ENCODE assay signal across 25 cellular contexts in genomic region chr22:20034143-20034542, GRCh38. TPM values are rescaled to one million over a fixed set of nuclear protein-coding genes. Genes with fewer than 3 reads are reported as not detected.
A peak's percentile ranks its signal among the peaks of the same experiment; 100 is the strongest.
DNase-seq lines count a peak whose midpoint lies in the region; FAIRE-seq and TF ChIP-seq lines count a peak whose summit lies in the region.
"Had no signal": no experiment of that assay in that cellular context is flagged by ENCODE, and none has a peak within 500 bp of the region (broad histone marks: within the 10 kb centered on the region; RNA-seq: fewer than 3 reads in every experiment).

No MANE protein-coding gene starts in this region.

- intact Hi-C loops in activated CD4-positive, alpha-beta memory T cell treated with anti-CD3 and anti-CD28 coated beads for 36 hours (cut with micrococcal nuclease), result no loop called here
- intact Hi-C loops in spleen (cut with DNase I; ENCODE audit: low total_unique reads), result no loop called here

- 57 to 77% (median 69%) methylated on average over 5 of the region's 5 CpGs for WGBS in spleen, 5 donors

- POLR2A ChIA-PET in activated CD4-positive, alpha-beta memory T cell treated with anti-CD3 and anti-CD28 coated beads, Interleukin-2, amount 10 ng/mL, durations not matched to agents 7 days and 5 days (lab: Charles Lee), result interaction anchor here (0.9 to 3.8 kb wide), 4 partner anchors 11 to 83 kb away, joined by 3 to 41 read pairs (median 4); partner anchors contain the start of genes TANGO2 and TRMT2A
- POLR2A ChIA-PET in activated CD4-positive, alpha-beta memory T cell treated with anti-CD3 and anti-CD28 coated beads for 36 hours (lab: Charles Lee), result no interaction called here

- no peaks in the 10 kb centered on the region for H3K27me3 ChIP-seq in spleen (replicated peaks in 1 of 7)
- H3K27me3 ChIP-seq: dorsolateral prefrontal cortex, esophagus squamous epithelium, upper lobe of left lung had no signal

- no peak for TF ChIP-seq POLR2A in spleen (IDR thresholded peaks at IDR 0.05)

- H3K4me3 Mint-ChIP-seq in activated CD4-positive, alpha-beta memory T cell treated with anti-CD3 and anti-CD28 coated beads, Interleukin-2, amount 10 ng/mL, durations not matched to agents 7 days and 5 days, result no peak overlapping the region
- H3K4me3 Mint-ChIP-seq in activated CD4-positive, alpha-beta memory T cell treated with anti-CD3 and anti-CD28 coated beads for 36 hours, result no peak overlapping the region
- H3K4me3 Mint-ChIP-seq: activated CD4-positive, alpha-beta T cell treated with anti-CD3 and anti-CD28 coated beads, Interleukin-2, amount 10 ng/mL, durations not matched to agents 7 days and 5 days; activated T-cell treated with anti-CD3 and anti-CD28 coated beads, Interleukin-2, amount 50 U/mL, for 72 hours; brain; natural killer cell treated with Interleukin-12 subunit alpha and Interleukin-12 subunit beta and Interleukin-15 and Interleukin-18, amount 100 ng/mL, for 72 hours had no signal

- H3K36me3 ChIP-seq in spleen, result peaks cover 0 to 80% (median 21%) of the 10 kb centered on the region in 6 donors

- H3K27ac ChIP-seq in spleen, result peak overlapping the region in 6 of 8 donors; percentile 38 to 82 (median 78)
- H3K27ac ChIP-seq: 22Rv1, esophagus squamous epithelium, upper lobe of left lung had no signal

- peaks cover 58% of the 10 kb centered on the region for H3K4me1 Mint-ChIP-seq in activated CD4-positive, alpha-beta memory T cell treated with anti-CD3 and anti-CD28 coated beads, Interleukin-2, amount 10 ng/mL, durations not matched to agents 7 days and 5 days
- peaks cover 33% of the 10 kb centered on the region for H3K4me1 Mint-ChIP-seq in activated CD4-positive, alpha-beta memory T cell treated with anti-CD3 and anti-CD28 coated beads for 36 hours (ENCODE audit: low read depth)

- CTCF ChIA-PET in activated CD4-positive, alpha-beta memory T cell treated with anti-CD3 and anti-CD28 coated beads, Interleukin-2, amount 10 ng/mL, durations not matched to agents 7 days and 5 days (lab: Charles Lee), result interaction anchor here (0.6 kb wide), 1 partner anchor 30 kb away, joined by 3 read pairs; no protein-coding TSS in a partner anchor
- CTCF ChIA-PET in activated CD4-positive, alpha-beta memory T cell treated with anti-CD3 and anti-CD28 coated beads for 36 hours (lab: Charles Lee), result interaction anchor here (0.6 to 0.7 kb wide), 2 partner anchors 86 to 121 kb away, joined by 3 read pairs; no protein-coding TSS in a partner anchor

- DNase-seq in activated CD4-positive, alpha-beta memory T cell treated with anti-CD3 and anti-CD28 coated beads, Interleukin-2, amount 10 ng/mL, durations not matched to agents 7 days and 5 days, result no peak
- DNase-seq in activated CD4-positive, alpha-beta memory T cell treated with anti-CD3 and anti-CD28 coated beads for 36 hours, result no peak
- DNase-seq in GM13977 (ENCODE audit: low spot score), result peak; percentile 58
- peak; percentile 17 for DNase-seq in amniotic epithelial cell (ENCODE audit: low read depth)
- no peak for DNase-seq in spleen
- no peak for DNase-seq in NCI-H2029 treated with DMSO at 0.1 percent for 48 hours (lab: John Stamatoyannopoulos, UW)
- no peak for DNase-seq in AG08395 (ENCODE audit: low spot score)
- DNase-seq in RCC 7860 (ENCODE audit: low spot score), result no peak
- DNase-seq: activated CD4-positive, alpha-beta T cell treated with anti-CD3 and anti-CD28 coated beads, Interleukin-2, amount 10 ng/mL, durations not matched to agents 7 days and 5 days; activated naive CD4-positive, alpha-beta T cell; activated T-cell treated with anti-CD3 and anti-CD28 coated beads, Interleukin-2, amount 50 U/mL, for 72 hours; amniotic stem cell; esophagus squamous epithelium; foreskin melanocyte; mucosa of descending colon; NCI-H1048; NCI-H446; NCI-H774; stimulated activated CD4-positive, alpha-beta T cell treated with anti-CD3 and anti-CD28 coated beads, Interleukin-4, amount 100 ng/mL, for 4 hours; T1000; upper lobe of left lung had no signal

- no peaks in the 10 kb centered on the region for H3K9me3 Mint-ChIP-seq in activated CD4-positive, alpha-beta memory T cell treated with anti-CD3 and anti-CD28 coated beads, Interleukin-2, amount 10 ng/mL, durations not matched to agents 7 days and 5 days
- H3K9me3 Mint-ChIP-seq in activated CD4-positive, alpha-beta memory T cell treated with anti-CD3 and anti-CD28 coated beads for 36 hours, result no peaks in the 10 kb centered on the region
- H3K9me3 Mint-ChIP-seq: activated CD4-positive, alpha-beta T cell treated with anti-CD3 and anti-CD28 coated beads, Interleukin-2, amount 10 ng/mL, durations not matched to agents 7 days and 5 days; activated T-cell treated with anti-CD3 and anti-CD28 coated beads, Interleukin-2, amount 50 U/mL, for 72 hours; brain; natural killer cell treated with Interleukin-12 subunit alpha and Interleukin-12 subunit beta and Interleukin-15 and Interleukin-18, amount 100 ng/mL, for 72 hours had no signal

- H3K4me3 ChIP-seq in spleen, result no peak overlapping the region
- H3K4me3 ChIP-seq: dorsolateral prefrontal cortex, esophagus squamous epithelium, mucosa of descending colon, upper lobe of left lung had no signal

- peak overlapping the region; percentile 35 for H3K27ac Mint-ChIP-seq in activated CD4-positive, alpha-beta memory T cell treated with anti-CD3 and anti-CD28 coated beads, Interleukin-2, amount 10 ng/mL, durations not matched to agents 7 days and 5 days
- H3K27ac Mint-ChIP-seq in activated CD4-positive, alpha-beta memory T cell treated with anti-CD3 and anti-CD28 coated beads for 36 hours, result no peak overlapping the region
- H3K27ac Mint-ChIP-seq: activated T-cell treated with anti-CD3 and anti-CD28 coated beads, Interleukin-2, amount 50 U/mL, for 72 hours; natural killer cell treated with Interleukin-12 subunit alpha and Interleukin-12 subunit beta and Interleukin-15 and Interleukin-18, amount 100 ng/mL, for 72 hours had no signal

- in situ Hi-C loops in GM13977 (cut with MboI; ENCODE audit: low pct_unique_long_range_greater_than_20kb, low sequenced_read_pairs, unreplicated experiment), result no loop called here

- no peaks in the 10 kb centered on the region for H3K27me3 Mint-ChIP-seq in activated CD4-positive, alpha-beta memory T cell treated with anti-CD3 and anti-CD28 coated beads, Interleukin-2, amount 10 ng/mL, durations not matched to agents 7 days and 5 days
- H3K27me3 Mint-ChIP-seq in activated CD4-positive, alpha-beta memory T cell treated with anti-CD3 and anti-CD28 coated beads for 36 hours, result no peaks in the 10 kb centered on the region
- H3K27me3 Mint-ChIP-seq: activated CD4-positive, alpha-beta T cell treated with anti-CD3 and anti-CD28 coated beads, Interleukin-2, amount 10 ng/mL, durations not matched to agents 7 days and 5 days; brain; natural killer cell treated with Interleukin-12 subunit alpha and Interleukin-12 subunit beta and Interleukin-15 and Interleukin-18, amount 100 ng/mL, for 72 hours had no signal

- peaks cover 0 to 8% (median 0%) of the 10 kb centered on the region in 8 donors for H3K9me3 ChIP-seq in spleen
- H3K9me3 ChIP-seq: esophagus squamous epithelium, mucosa of descending colon, upper lobe of left lung had no signal

- TF ChIP-seq CTCF in GM13977 (IDR thresholded peaks at IDR 0.05; ENCODE audit: extremely low read depth, insufficient read depth, missing control alignments) (no peak), spleen (IDR thresholded peaks at IDR 0.05 in 8 of 11, conservative IDR thresholded peaks at IDR 0.05 in 3 of 11) (no peak)

- FAIRE-seq in RCC 7860 (lab: Jason Lieb, UNC), result no peak

- peaks cover 15 to 94% (median 70%) of the 10 kb centered on the region in 6 donors for H3K4me1 ChIP-seq in spleen

- peaks cover 25% of the 10 kb centered on the region for H3K36me3 Mint-ChIP-seq in activated CD4-positive, alpha-beta memory T cell treated with anti-CD3 and anti-CD28 coated beads, Interleukin-2, amount 10 ng/mL, durations not matched to agents 7 days and 5 days (ENCODE audit: low read depth)
- H3K36me3 Mint-ChIP-seq in activated CD4-positive, alpha-beta memory T cell treated with anti-CD3 and anti-CD28 coated beads for 36 hours, result peaks cover 13% of the 10 kb centered on the region
- H3K36me3 Mint-ChIP-seq: natural killer cell treated with Interleukin-12 subunit alpha and Interleukin-12 subunit beta and Interleukin-15 and Interleukin-18, amount 100 ng/mL, for 72 hours had no signal

RNA-seq across cellular contexts. Expression of gene TANGO2, which starts 13.2 kb away (rescaled TPM):
- 10 to 100 TPM; 39.1 to 44.5 TPM for total RNA-seq in activated CD4-positive, alpha-beta memory T cell treated with anti-CD3 and anti-CD28 coated beads, Interleukin-2, amount 10 ng/mL, durations not matched to agents 7 days and 5 days
- total RNA-seq in activated CD4-positive, alpha-beta memory T cell treated with anti-CD3 and anti-CD28 coated beads for 36 hours, result 10 to 100 TPM; 20.7 to 23.6 TPM
- total RNA-seq in spleen, result 10 to 100 TPM; 35.9 to 72.2 (median 57.2) TPM
- polyA plus RNA-seq in spleen, result 10 to 100 TPM; 18.7 to 30.9 (median 21.6) TPM

RNA-seq across cellular contexts. Expression of gene ARVCF, which starts 17.5 kb away (rescaled TPM):
- total RNA-seq in activated CD4-positive, alpha-beta memory T cell treated with anti-CD3 and anti-CD28 coated beads, Interleukin-2, amount 10 ng/mL, durations not matched to agents 7 days and 5 days, result under 1 TPM; 0.58 to 0.71 TPM
- total RNA-seq in activated CD4-positive, alpha-beta memory T cell treated with anti-CD3 and anti-CD28 coated beads for 36 hours, result 1 to 10 TPM; 1.5 to 2.4 TPM
- 10 to 100 TPM; 18.1 to 96.7 (median 29.5) TPM for total RNA-seq in spleen
- 10 to 100 TPM in 2 of 3 donors, 1 to 10 TPM in 1; 9.4 to 42.5 (median 10.4) TPM for polyA plus RNA-seq in spleen

RNA-seq across cellular contexts. Expression of gene DGCR8, which starts 45.9 kb away (rescaled TPM):
- total RNA-seq in activated CD4-positive, alpha-beta memory T cell treated with anti-CD3 and anti-CD28 coated beads, Interleukin-2, amount 10 ng/mL, durations not matched to agents 7 days and 5 days, result 10 to 100 TPM; 40.4 to 41.1 TPM
- total RNA-seq in activated CD4-positive, alpha-beta memory T cell treated with anti-CD3 and anti-CD28 coated beads for 36 hours, result 10 to 100 TPM; 33.4 to 34.3 TPM
- total RNA-seq in spleen, result 10 to 100 TPM; 25.1 to 62.7 (median 36.1) TPM
- polyA plus RNA-seq in spleen, result 10 to 100 TPM in 2 of 3 donors, 1 to 10 TPM in 1; 7.8 to 17.1 (median 14.3) TPM

Comparison
In these comparisons a context has a peak if more than half of its experiments do, and no peak if none do; other contexts are left out.
1. DNase-seq: peak in GM13977 (single experiment) and amniotic epithelial cell (single experiment); none in activated CD4-positive, alpha-beta memory T cell treated with anti-CD3 and anti-CD28 coated beads, Interleukin-2, amount 10 ng/mL, durations not matched to agents 7 days and 5 days (single experiment), activated CD4-positive, alpha-beta memory T cell treated with anti-CD3 and anti-CD28 coated beads for 36 hours (single experiment), spleen (single experiment), NCI-H2029 treated with DMSO at 0.1 percent for 48 hours (single experiment), AG08395 (single experiment) and RCC 7860 (single experiment).
2. RNA of gene ARVCF, which starts 17.5 kb away (total RNA-seq): 18.1 to 96.7 TPM in spleen; 1.5 to 2.4 TPM in activated CD4-positive, alpha-beta memory T cell treated with anti-CD3 and anti-CD28 coated beads for 36 hours and 0.58 to 0.71 TPM in activated CD4-positive, alpha-beta memory T cell treated with anti-CD3 and anti-CD28 coated beads, Interleukin-2, amount 10 ng/mL, durations not matched to agents 7 days and 5 days; every median in the first group is over 4 times any median in the second.